Comparison of ENCODE assay signal across 1 cellular context in the genomic region with DNA sequence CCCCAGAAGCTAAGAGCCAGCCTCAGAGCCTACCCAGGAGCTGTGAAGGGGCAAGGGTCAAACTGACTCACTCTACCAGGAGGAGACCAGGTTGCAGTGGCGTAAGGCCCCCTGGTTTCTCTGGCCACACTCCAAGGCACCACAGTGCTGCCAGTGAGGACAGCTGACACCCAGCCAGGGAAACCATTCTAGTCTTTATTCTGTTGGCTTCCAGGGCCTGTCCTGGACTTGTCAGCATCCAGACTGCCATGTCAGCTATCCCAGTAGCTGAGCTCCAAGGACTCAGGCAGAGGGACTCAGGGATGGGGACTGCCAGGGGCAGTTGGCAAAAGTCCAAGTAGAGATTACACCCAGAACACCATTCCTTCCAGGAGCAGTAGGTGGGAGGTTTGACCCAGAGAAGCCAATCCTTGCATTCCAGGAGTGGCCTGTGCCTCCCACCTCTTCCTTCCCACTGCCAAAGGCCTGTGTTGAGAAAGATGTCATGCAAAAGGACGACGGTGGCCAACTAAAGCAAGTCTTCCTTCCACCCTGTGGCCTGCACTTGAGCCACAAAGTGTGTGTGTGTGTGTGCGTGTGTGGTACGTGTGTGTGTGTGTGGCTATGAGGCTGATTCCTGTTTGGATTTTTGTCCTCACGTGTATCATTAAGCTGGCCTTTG.
TF ChIP-seq lines count a peak whose summit lies in the region.

No MANE protein-coding gene starts in this region.

TF ChIP-seq in GM23338, 12 proteins besides CTCF, POLR2A, EP300 and RAD21:
- TF ChIP-seq EZH2 (IDR thresholded peaks at IDR 0.05; ENCODE audit: low read depth, unreplicated experiment), result no peak
- TF ChIP-seq, protein P1, sequence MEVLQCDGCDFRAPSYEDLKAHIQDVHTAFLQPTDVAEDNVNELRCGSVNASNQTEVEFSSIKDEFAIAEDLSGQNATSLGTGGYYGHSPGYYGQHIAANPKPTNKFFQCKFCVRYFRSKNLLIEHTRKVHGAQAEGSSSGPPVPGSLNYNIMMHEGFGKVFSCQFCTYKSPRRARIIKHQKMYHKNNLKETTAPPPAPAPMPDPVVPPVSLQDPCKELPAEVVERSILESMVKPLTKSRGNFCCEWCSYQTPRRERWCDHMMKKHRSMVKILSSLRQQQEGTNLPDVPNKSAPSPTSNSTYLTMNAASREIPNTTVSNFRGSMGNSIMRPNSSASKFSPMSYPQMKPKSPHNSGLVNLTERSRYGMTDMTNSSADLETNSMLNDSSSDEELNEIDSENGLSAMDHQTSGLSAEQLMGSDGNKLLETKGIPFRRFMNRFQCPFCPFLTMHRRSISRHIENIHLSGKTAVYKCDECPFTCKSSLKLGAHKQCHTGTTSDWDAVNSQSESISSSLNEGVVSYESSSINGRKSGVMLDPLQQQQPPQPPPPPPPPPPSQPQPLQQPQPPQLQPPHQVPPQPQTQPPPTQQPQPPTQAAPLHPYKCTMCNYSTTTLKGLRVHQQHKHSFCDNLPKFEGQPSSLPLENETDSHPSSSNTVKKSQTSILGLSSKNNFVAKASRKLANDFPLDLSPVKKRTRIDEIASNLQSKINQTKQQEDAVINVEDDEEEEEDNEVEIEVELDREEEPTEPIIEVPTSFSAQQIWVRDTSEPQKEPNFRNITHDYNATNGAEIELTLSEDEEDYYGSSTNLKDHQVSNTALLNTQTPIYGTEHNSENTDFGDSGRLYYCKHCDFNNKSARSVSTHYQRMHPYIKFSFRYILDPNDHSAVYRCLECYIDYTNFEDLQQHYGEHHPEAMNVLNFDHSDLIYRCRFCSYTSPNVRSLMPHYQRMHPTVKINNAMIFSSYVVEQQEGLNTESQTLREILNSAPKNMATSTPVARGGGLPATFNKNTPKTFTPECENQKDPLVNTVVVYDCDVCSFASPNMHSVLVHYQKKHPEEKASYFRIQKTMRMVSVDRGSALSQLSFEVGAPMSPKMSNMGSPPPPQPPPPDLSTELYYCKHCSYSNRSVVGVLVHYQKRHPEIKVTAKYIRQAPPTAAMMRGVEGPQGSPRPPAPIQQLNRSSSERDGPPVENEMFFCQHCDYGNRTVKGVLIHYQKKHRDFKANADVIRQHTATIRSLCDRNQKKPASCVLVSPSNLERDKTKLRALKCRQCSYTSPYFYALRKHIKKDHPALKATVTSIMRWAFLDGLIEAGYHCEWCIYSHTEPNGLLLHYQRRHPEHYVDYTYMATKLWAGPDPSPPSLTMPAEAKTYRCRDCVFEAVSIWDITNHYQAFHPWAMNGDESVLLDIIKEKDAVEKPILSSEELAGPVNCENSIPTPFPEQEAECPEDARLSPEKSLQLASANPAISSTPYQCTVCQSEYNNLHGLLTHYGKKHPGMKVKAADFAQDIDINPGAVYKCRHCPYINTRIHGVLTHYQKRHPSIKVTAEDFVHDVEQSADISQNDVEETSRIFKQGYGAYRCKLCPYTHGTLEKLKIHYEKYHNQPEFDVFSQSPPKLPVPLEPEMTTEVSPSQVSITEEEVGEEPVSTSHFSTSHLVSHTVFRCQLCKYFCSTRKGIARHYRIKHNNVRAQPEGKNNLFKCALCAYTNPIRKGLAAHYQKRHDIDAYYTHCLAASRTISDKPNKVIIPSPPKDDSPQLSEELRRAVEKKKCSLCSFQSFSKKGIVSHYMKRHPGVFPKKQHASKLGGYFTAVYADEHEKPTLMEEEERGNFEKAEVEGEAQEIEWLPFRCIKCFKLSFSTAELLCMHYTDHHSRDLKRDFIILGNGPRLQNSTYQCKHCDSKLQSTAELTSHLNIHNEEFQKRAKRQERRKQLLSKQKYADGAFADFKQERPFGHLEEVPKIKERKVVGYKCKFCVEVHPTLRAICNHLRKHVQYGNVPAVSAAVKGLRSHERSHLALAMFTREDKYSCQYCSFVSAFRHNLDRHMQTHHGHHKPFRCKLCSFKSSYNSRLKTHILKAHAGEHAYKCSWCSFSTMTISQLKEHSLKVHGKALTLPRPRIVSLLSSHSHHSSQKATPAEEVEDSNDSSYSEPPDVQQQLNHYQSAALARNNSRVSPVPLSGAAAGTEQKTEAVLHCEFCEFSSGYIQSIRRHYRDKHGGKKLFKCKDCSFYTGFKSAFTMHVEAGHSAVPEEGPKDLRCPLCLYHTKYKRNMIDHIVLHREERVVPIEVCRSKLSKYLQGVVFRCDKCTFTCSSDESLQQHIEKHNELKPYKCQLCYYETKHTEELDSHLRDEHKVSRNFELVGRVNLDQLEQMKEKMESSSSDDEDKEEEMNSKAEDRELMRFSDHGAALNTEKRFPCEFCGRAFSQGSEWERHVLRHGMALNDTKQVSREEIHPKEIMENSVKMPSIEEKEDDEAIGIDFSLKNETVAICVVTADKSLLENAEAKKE (CRISPR knock-in tag; IDR thresholded peaks at IDR 0.05), result no peak
- no peak for TF ChIP-seq JUNB (IDR thresholded peaks at IDR 0.05; ENCODE audit: unreplicated experiment)
- TF ChIP-seq ZNF331 (CRISPR knock-in tag; IDR thresholded peaks at IDR 0.05; ENCODE audit: low read depth), result no peak
- no peak for TF ChIP-seq NANOG (IDR thresholded peaks at IDR 0.05; ENCODE audit: borderline replicate concordance)
- TF ChIP-seq EZH2phosphoT487 (IDR thresholded peaks at IDR 0.05; ENCODE audit: unreplicated experiment), result no peak
- TF ChIP-seq POLR2AphosphoS5 (IDR thresholded peaks at IDR 0.05; ENCODE audit: low read depth), result no peak
- TF ChIP-seq STAT1 (IDR thresholded peaks at IDR 0.05; ENCODE audit: unreplicated experiment), result no peak
- TF ChIP-seq CREB1 (CRISPR knock-in tag; IDR thresholded peaks at IDR 0.05; ENCODE audit: low read depth), result no peak
- TF ChIP-seq, protein P2, sequence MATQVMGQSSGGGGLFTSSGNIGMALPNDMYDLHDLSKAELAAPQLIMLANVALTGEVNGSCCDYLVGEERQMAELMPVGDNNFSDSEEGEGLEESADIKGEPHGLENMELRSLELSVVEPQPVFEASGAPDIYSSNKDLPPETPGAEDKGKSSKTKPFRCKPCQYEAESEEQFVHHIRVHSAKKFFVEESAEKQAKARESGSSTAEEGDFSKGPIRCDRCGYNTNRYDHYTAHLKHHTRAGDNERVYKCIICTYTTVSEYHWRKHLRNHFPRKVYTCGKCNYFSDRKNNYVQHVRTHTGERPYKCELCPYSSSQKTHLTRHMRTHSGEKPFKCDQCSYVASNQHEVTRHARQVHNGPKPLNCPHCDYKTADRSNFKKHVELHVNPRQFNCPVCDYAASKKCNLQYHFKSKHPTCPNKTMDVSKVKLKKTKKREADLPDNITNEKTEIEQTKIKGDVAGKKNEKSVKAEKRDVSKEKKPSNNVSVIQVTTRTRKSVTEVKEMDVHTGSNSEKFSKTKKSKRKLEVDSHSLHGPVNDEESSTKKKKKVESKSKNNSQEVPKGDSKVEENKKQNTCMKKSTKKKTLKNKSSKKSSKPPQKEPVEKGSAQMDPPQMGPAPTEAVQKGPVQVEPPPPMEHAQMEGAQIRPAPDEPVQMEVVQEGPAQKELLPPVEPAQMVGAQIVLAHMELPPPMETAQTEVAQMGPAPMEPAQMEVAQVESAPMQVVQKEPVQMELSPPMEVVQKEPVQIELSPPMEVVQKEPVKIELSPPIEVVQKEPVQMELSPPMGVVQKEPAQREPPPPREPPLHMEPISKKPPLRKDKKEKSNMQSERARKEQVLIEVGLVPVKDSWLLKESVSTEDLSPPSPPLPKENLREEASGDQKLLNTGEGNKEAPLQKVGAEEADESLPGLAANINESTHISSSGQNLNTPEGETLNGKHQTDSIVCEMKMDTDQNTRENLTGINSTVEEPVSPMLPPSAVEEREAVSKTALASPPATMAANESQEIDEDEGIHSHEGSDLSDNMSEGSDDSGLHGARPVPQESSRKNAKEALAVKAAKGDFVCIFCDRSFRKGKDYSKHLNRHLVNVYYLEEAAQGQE (IDR thresholded peaks at IDR 0.05; ENCODE audit: unreplicated experiment), result no peak
- TF ChIP-seq ZNF114 (CRISPR knock-in tag; IDR thresholded peaks at IDR 0.05), result no peak
- TF ChIP-seq, protein P3, sequence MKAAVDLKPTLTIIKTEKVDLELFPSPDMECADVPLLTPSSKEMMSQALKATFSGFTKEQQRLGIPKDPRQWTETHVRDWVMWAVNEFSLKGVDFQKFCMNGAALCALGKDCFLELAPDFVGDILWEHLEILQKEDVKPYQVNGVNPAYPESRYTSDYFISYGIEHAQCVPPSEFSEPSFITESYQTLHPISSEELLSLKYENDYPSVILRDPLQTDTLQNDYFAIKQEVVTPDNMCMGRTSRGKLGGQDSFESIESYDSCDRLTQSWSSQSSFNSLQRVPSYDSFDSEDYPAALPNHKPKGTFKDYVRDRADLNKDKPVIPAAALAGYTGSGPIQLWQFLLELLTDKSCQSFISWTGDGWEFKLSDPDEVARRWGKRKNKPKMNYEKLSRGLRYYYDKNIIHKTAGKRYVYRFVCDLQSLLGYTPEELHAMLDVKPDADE (IDR thresholded peaks at IDR 0.05), result no peak
